2 cellular contexts compared by ENCODE assay signal in the genomic region with DNA sequence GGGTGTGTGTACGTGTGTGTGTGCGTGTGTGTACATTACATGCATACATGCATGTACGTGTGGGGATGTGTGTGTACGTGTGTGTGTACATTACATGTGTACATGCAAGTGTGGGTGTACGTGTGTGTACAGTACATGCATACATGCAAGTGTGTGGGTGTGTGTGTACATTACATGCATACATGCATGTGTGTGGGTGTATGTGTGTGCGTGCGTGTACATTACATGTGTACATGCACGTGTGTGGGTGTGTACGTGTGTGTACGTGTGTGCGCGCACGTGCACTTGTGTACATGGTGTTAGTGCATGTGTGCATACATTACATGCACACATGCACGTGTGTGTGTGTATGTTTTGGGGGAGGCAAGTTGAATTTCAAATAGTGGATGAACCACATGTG.
TF ChIP-seq lines count a peak whose summit lies in the region.

No MANE protein-coding gene starts in this region.

TF ChIP-seq in IMR-90, 13 proteins besides CTCF, POLR2A, EP300 and RAD21:
- TF ChIP-seq, protein P1, sequence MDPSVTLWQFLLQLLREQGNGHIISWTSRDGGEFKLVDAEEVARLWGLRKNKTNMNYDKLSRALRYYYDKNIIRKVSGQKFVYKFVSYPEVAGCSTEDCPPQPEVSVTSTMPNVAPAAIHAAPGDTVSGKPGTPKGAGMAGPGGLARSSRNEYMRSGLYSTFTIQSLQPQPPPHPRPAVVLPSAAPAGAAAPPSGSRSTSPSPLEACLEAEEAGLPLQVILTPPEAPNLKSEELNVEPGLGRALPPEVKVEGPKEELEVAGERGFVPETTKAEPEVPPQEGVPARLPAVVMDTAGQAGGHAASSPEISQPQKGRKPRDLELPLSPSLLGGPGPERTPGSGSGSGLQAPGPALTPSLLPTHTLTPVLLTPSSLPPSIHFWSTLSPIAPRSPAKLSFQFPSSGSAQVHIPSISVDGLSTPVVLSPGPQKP (IDR thresholded peaks at IDR 0.05; ENCODE audit: borderline replicate concordance, low read depth, low read length) = no peak
- TF ChIP-seq RCOR1 (IDR thresholded peaks at IDR 0.05; ENCODE audit: insufficient replicate concordance, low read length) (no peak), FOS (IDR thresholded peaks at IDR 0.05; ENCODE audit: low read depth, low read length) (no peak), MAZ (IDR thresholded peaks at IDR 0.05; ENCODE audit: borderline replicate concordance, low read depth, low read length) (no peak), RFX5 (IDR thresholded peaks at IDR 0.05; ENCODE audit: low read depth, low read length) (no peak), SMC3 (IDR thresholded peaks at IDR 0.05; ENCODE audit: low read depth, low read length) (no peak), MAFK (IDR thresholded peaks at IDR 0.05; ENCODE audit: low read depth, low read length) (no peak), CEBPB (IDR thresholded peaks at IDR 0.05; ENCODE audit: low read depth, low read length) (no peak), CHD1 (IDR thresholded peaks at IDR 0.05; ENCODE audit: low read depth, low read length) (no peak), MXI1 (IDR thresholded peaks at IDR 0.05; ENCODE audit: borderline replicate concordance, low read depth, low read length) (no peak), NFE2L2 (IDR thresholded peaks at IDR 0.05; ENCODE audit: low read depth, low read length) (no peak), BHLHE40 (IDR thresholded peaks at IDR 0.05; ENCODE audit: low read depth, low read length) (no peak)
- TF ChIP-seq, protein P2, sequence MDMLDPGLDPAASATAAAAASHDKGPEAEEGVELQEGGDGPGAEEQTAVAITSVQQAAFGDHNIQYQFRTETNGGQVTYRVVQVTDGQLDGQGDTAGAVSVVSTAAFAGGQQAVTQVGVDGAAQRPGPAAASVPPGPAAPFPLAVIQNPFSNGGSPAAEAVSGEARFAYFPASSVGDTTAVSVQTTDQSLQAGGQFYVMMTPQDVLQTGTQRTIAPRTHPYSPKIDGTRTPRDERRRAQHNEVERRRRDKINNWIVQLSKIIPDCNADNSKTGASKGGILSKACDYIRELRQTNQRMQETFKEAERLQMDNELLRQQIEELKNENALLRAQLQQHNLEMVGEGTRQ (IDR thresholded peaks at IDR 0.05; ENCODE audit: low read depth, low read length) = no peak

TF ChIP-seq in H1, 55 proteins besides CTCF, POLR2A, EP300 and RAD21:
- no peak for TF ChIP-seq FOSL1 (IDR thresholded peaks at IDR 0.05; ENCODE audit: insufficient read depth, low read depth, low read length)
- no peak for TF ChIP-seq ASH2L (IDR thresholded peaks at IDR 0.05; ENCODE audit: low read length)
